ENCODE assay signal across 11 cellular contexts in the genomic region with DNA sequence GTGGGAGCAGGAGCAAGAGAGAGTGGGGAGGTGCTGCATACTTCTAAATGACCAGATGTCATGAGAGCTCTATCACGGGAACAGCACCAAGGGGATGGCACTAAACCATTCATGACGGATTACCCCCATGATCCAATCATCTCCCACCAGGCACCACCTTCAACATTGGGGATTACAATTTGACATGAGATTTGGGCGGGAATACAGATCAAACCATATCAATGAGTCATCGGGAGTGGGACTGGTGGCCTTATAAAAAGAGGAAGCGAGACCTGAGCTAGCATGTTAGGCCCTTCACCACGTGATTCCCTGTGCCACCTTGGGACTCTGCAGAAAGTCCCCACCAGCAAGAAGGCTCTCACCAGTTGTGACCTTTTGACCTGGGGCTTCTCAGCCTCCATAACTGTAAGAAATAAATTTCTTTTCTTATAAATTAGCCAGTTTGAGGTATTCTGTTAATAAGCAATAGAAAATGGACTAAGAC. TPM values are rescaled to one million over a fixed set of nuclear protein-coding genes. Genes with fewer than 3 reads are reported as not detected.
A peak's percentile ranks its signal among the peaks of the same experiment; 100 is the strongest.
DNase-seq lines count a peak whose midpoint lies in the region; ATAC-seq, FAIRE-seq and TF ChIP-seq lines count a peak whose summit lies in the region.
"Had no signal": no experiment of that assay in that cellular context is flagged by ENCODE, and none has a peak within 500 bp of the region (broad histone marks: within the 10 kb centered on the region; RNA-seq: fewer than 3 reads in every experiment).

No MANE protein-coding gene starts in this region.

- ATAC-seq in GM21423 (IDR thresholded peaks at IDR 0.05; ENCODE audit: unreplicated experiment) (peak; percentile 95), HG03159 (IDR thresholded peaks at IDR 0.05; ENCODE audit: unreplicated experiment) (peak; percentile 97)
- ATAC-seq: Panc1 had no signal

- H3K27ac Mint-ChIP-seq in endothelial cell (ENCODE audit: unreplicated experiment) (no peak overlapping the region), nephron progenitor cell (no peak overlapping the region)

- TF ChIP-seq CTCF in endothelial cell (IDR thresholded peaks at IDR 0.05; ENCODE audit: unreplicated experiment) (no peak), nephron progenitor cell (IDR thresholded peaks at IDR 0.05) (no peak)

- DNase-seq in GM18507 (ENCODE audit: extremely low spot score, insufficient read length, low read depth) (peak; percentile 11), SIG-M5 treated with dmso at 0.1 percent for 504 hours (lab: John Stamatoyannopoulos, UW; ENCODE audit: unreplicated experiment) (peak; percentile 85), endothelial cell (ENCODE audit: low spot score) (no peak), nephron progenitor cell (no peak), DMS 273 treated with DMSO at 0.1 percent for 48 hours (lab: John Stamatoyannopoulos, UW) (no peak)
- DNase-seq in effector CD8-positive, alpha-beta T cell (lab: John Stamatoyannopoulos, UW): no peak
- DNase-seq: colonic mucosa had no signal

- no peaks in the 10 kb centered on the region for H3K4me1 Mint-ChIP-seq in endothelial cell (ENCODE audit: unreplicated experiment)
- no peaks in the 10 kb centered on the region for H3K4me1 Mint-ChIP-seq in nephron progenitor cell

- no peaks in the 10 kb centered on the region for H3K9me3 Mint-ChIP-seq in endothelial cell (ENCODE audit: unreplicated experiment)
- H3K9me3 Mint-ChIP-seq in nephron progenitor cell: peaks cover 16% of the 10 kb centered on the region

- H3K4me3 Mint-ChIP-seq in endothelial cell (ENCODE audit: unreplicated experiment) (no peak overlapping the region), nephron progenitor cell (no peak overlapping the region)

- peak; percentile 99 for FAIRE-seq in GM18507 (lab: Jason Lieb, UNC)

- H3K27me3 Mint-ChIP-seq in endothelial cell (ENCODE audit: unreplicated experiment) (no peaks in the 10 kb centered on the region), nephron progenitor cell (ENCODE audit: low read depth, poor library complexity) (peaks cover 11% of the 10 kb centered on the region)

- H3K36me3 Mint-ChIP-seq in endothelial cell (ENCODE audit: low read depth, unreplicated experiment): no peaks in the 10 kb centered on the region
- H3K36me3 Mint-ChIP-seq in nephron progenitor cell (ENCODE audit: low read depth): peaks cover 2% of the 10 kb centered on the region

RNA-seq across cellular contexts. Expression of gene COX8C, which starts 28.7 kb away (rescaled TPM):
- total RNA-seq in endothelial cell (ENCODE audit: unreplicated experiment): not detected
- total RNA-seq: colonic mucosa, omental fat pad had no signal

RNA-seq across cellular contexts. Expression of gene BTBD7, which starts 42.9 kb away (rescaled TPM):
- 71.1 TPM for total RNA-seq in endothelial cell (ENCODE audit: unreplicated experiment)

RNA-seq across cellular contexts. Expression of gene UNC79, which starts 55.0 kb away (rescaled TPM):
- 0.69 TPM for total RNA-seq in endothelial cell (ENCODE audit: unreplicated experiment)

Comparison
In these comparisons a context has a peak if more than half of its experiments do, and no peak if none do; other contexts are left out.
1. DNase-seq: peak in GM18507 (single experiment) and SIG-M5 treated with dmso at 0.1 percent for 504 hours (single experiment); none in endothelial cell (single experiment), nephron progenitor cell (single experiment), effector CD8-positive, alpha-beta T cell (single experiment) and DMS 273 treated with DMSO at 0.1 percent for 48 hours (single experiment).